Comparison of ENCODE assay signal across 10 cellular contexts in the genomic region with DNA sequence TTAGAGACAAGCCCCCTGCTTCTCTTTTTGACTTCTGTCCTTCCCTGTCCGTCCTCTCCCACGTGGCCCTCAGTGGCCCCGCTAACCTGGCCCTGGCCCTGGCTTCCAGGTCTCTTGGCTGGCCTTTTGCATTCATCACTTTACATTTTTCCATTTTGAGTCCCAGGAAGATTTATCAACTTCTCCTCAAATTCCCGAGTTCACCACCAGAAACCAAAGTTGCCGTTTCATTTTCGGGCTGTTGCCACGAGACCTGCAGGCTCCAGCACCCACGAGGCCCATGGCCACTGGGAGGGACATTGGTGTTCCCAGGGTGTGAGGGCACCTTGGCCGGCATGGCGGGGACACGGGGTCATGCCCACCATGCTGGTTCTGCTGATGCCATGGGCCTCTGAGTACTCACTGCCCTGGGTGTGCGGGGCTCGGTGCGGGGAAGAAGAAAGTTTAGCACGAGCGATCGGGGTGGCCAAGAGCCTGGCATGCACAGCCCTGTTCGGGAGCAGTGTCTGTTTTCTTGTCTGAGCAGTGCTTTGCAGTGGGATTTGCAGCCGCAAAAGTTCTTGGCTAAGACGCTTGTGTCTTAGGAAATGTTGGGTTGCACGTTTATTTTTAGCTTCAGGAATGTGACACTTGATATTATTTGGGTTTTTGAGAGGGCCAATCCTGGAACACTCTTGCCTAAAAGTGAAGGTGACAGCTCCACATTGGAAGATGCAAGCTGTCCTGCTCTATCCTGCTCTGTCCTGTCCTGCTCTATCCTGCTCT. TPM values are rescaled to one million over a fixed set of nuclear protein-coding genes. Genes with fewer than 3 reads are reported as not detected.
A peak's percentile ranks its signal among the peaks of the same experiment; 100 is the strongest.
DNase-seq lines count a peak whose midpoint lies in the region; ATAC-seq, FAIRE-seq and TF ChIP-seq lines count a peak whose summit lies in the region.
"Had no signal": no experiment of that assay in that cellular context is flagged by ENCODE, and none has a peak within 500 bp of the region (broad histone marks: within the 10 kb centered on the region; RNA-seq: fewer than 3 reads in every experiment).

No MANE protein-coding gene starts in this region.

- H3K27ac ChIP-seq in IMR-90 (ENCODE audit: insufficient read depth, low read length) (peak overlapping the region; percentile 54), esophagus (ENCODE audit: low read depth in 2 of 2, low read length in 1 of 2) (peak overlapping the region; percentile 50 to 56), kidney (ENCODE audit: low read depth in 2 of 2, low read length in 2 of 2) (peak overlapping the region; percentile 9 to 45), subcutaneous abdominal adipose tissue (ENCODE audit: low read depth, low read length) (peak overlapping the region; percentile 67)
- H3K27ac ChIP-seq: HL-60 had no signal

- FAIRE-seq in kidney (lab: Jason Lieb, UNC), result no peak
- FAIRE-seq: GM19239 had no signal

- H3K36me3 ChIP-seq in IMR-90 (ENCODE audit: control insufficient read depth, insufficient read depth, low read length), result no peaks in the 10 kb centered on the region
- no peaks in the 10 kb centered on the region for H3K36me3 ChIP-seq in esophagus (ENCODE audit: control insufficient read depth in 2 of 2, insufficient read depth in 2 of 2, low read length in 1 of 2)
- H3K36me3 ChIP-seq in kidney (ENCODE audit: control insufficient read depth in 1 of 2, insufficient read depth in 2 of 2, low read length in 2 of 2), result no peaks in the 10 kb centered on the region
- no peaks in the 10 kb centered on the region for H3K36me3 ChIP-seq in subcutaneous abdominal adipose tissue (ENCODE audit: control insufficient read depth in 5 of 5, insufficient read depth in 5 of 5, low read length in 5 of 5)

- no peak overlapping the region for H3K56ac ChIP-seq in IMR-90 (ENCODE audit: extremely low read depth, insufficient read depth, low read length)

- H2BK15ac ChIP-seq in IMR-90 (ENCODE audit: low read depth, low read length), result peak overlapping the region; percentile 68; the same call in 2 of the 3 replicates

- in situ Hi-C loops in IMR-90 (cut with MboI; ENCODE audit: low sequenced_read_pairs), result no loop called here

- no TSS peak for BruUV-seq in IMR-90 (replicated peaks; lab: Mats Ljungman, UMichigan)

- H3K27me3 ChIP-seq in IMR-90 (ENCODE audit: control insufficient read depth, insufficient read depth, low read length), result no peaks in the 10 kb centered on the region; the same call in 1 of the 2 replicates
- H3K27me3 ChIP-seq in esophagus (ENCODE audit: control insufficient read depth in 1 of 2, insufficient read depth in 2 of 2, low read length in 2 of 2), result no peaks in the 10 kb centered on the region
- no peaks in the 10 kb centered on the region for H3K27me3 ChIP-seq in subcutaneous abdominal adipose tissue (ENCODE audit: control insufficient read depth in 5 of 5, insufficient read depth in 4 of 5, low read length in 5 of 5)

- no peak overlapping the region for H3K4me3 ChIP-seq in IMR-90 (ENCODE audit: insufficient read depth, low read depth, low read length)
- no peak overlapping the region for H3K4me3 ChIP-seq in esophagus (ENCODE audit: low read depth in 1 of 2, low read length in 2 of 2)
- no peak overlapping the region for H3K4me3 ChIP-seq in kidney (ENCODE audit: low read length in 2 of 2)
- H3K4me3 ChIP-seq in subcutaneous abdominal adipose tissue (ENCODE audit: low read depth in 1 of 5, low read length in 5 of 5), result peak overlapping the region; percentile 4 to 40 (median 23)

- H2BK20ac ChIP-seq in IMR-90 (ENCODE audit: low read depth, low read length), result peak overlapping the region; percentile 88

- H3K4me1 ChIP-seq in IMR-90 (ENCODE audit: control insufficient read depth, insufficient read depth, low read length) (peaks cover 19% of the 10 kb centered on the region), esophagus (ENCODE audit: control insufficient read depth in 2 of 2, insufficient read depth in 2 of 2, low read length in 1 of 2) (peaks cover 8 to 11% of the 10 kb centered on the region in 2 donors), kidney (ENCODE audit: control insufficient read depth in 1 of 2, insufficient read depth in 1 of 2, low read depth in 1 of 2, low read length in 2 of 2) (peaks cover 8 to 16% of the 10 kb centered on the region in 2 donors), subcutaneous abdominal adipose tissue (ENCODE audit: control insufficient read depth in 5 of 5, insufficient read depth in 5 of 5, low read length in 5 of 5) (peaks cover 11 to 65% (median 55%) of the 10 kb centered on the region in 5 donors)

- peak overlapping the region; percentile 57 for H3K4me2 ChIP-seq in IMR-90 (ENCODE audit: low read depth, low read length)

- peak overlapping the region; percentile 40 for H3K9ac ChIP-seq in IMR-90 (ENCODE audit: low read depth, low read length)
- H3K9ac ChIP-seq in kidney (ENCODE audit: low read length in 2 of 2), result no peak overlapping the region
- H3K9ac ChIP-seq in subcutaneous abdominal adipose tissue (ENCODE audit: low read length in 5 of 5), result no peak overlapping the region

- TF ChIP-seq CTCF in IMR-90 (conservative IDR thresholded peaks at IDR 0.05; ENCODE audit: low read depth, low read length) (no peak), kidney (IDR thresholded peaks at IDR 0.05; ENCODE audit: borderline replicate concordance, extremely low read depth, insufficient read depth) (no peak)

- H2AK9ac ChIP-seq in IMR-90 (replicated peaks; ENCODE audit: low read depth, low read length, poor library complexity), result peak overlapping the region; percentile 66

- peaks cover 4 to 11% of the 10 kb centered on the region in 2 donors for H3K9me3 Mint-ChIP-seq in activated T-cell treated with anti-CD3 and anti-CD28 coated beads, Interleukin-2, amount 50 U/mL, for 72 hours

- H3K9me3 ChIP-seq in IMR-90 (ENCODE audit: control insufficient read depth, insufficient read depth, low read length), result peaks cover 5% of the 10 kb centered on the region; the same call in 1 of the 2 replicates
- H3K9me3 ChIP-seq in esophagus (ENCODE audit: control insufficient read depth in 2 of 2, insufficient read depth in 1 of 2, low read depth in 1 of 2, low read length in 1 of 2), result no peaks in the 10 kb centered on the region
- H3K9me3 ChIP-seq in kidney (ENCODE audit: control insufficient read depth in 1 of 2, low read length in 2 of 2), result peaks cover 0 to 2% of the 10 kb centered on the region in 2 donors
- H3K9me3 ChIP-seq in subcutaneous abdominal adipose tissue (ENCODE audit: control insufficient read depth in 5 of 5, low read length in 5 of 5), result peaks cover 0 to 10% (median 8%) of the 10 kb centered on the region in 5 donors

- dilution Hi-C loops in IMR-90 (cut with HindIII; ENCODE audit: low sequenced_read_pairs, unreplicated experiment), result no loop called here

- peak overlapping the region; percentile 81 for H4K5ac ChIP-seq in IMR-90 (ENCODE audit: low read depth, low read length)

- H3K4me1 Mint-ChIP-seq in activated T-cell treated with anti-CD3 and anti-CD28 coated beads, Interleukin-2, amount 50 U/mL, for 72 hours (ENCODE audit: low read depth), result no peaks in the 10 kb centered on the region

- no peaks in the 10 kb centered on the region for H4K20me1 ChIP-seq in IMR-90 (ENCODE audit: insufficient read depth, low read length)

- peak; percentile 73 for DNase-seq in IMR-90
- no peak for DNase-seq in kidney
- no peak for DNase-seq in activated T-cell treated with anti-CD3 and anti-CD28 coated beads, Interleukin-2, amount 50 U/mL, for 72 hours
- no peak for DNase-seq in inferior parietal cortex (ENCODE audit: extremely low spot score)

- peak overlapping the region; percentile 89 for H4K91ac ChIP-seq in IMR-90 (ENCODE audit: insufficient read depth, low read depth, low read length)

- no peak for TF ChIP-seq RAD21 in IMR-90 (IDR thresholded peaks at IDR 0.05; ENCODE audit: low read length)

- intact Hi-C loops in IMR-90 (cut with micrococcal nuclease), result no loop called here
- intact Hi-C loops in kidney (cut with DNase I), result no loop called here

- peaks cover 3 to 4% of the 10 kb centered on the region in 2 donors for H3K36me3 Mint-ChIP-seq in activated T-cell treated with anti-CD3 and anti-CD28 coated beads, Interleukin-2, amount 50 U/mL, for 72 hours (ENCODE audit: insufficient read depth in 2 of 2)

- H3K14ac ChIP-seq in IMR-90 (replicated peaks; ENCODE audit: low read depth, low read length), result peak overlapping the region; percentile 93

- H2AK5ac ChIP-seq in IMR-90 (ENCODE audit: low read depth, low read length), result peak overlapping the region; percentile 98

- CTCF ChIA-PET in IMR-90 (lab: Yijun Ruan, JAX), result no interaction called here

- peak overlapping the region; percentile 82 for H3K18ac ChIP-seq in IMR-90 (ENCODE audit: low read depth, low read length)

- H3K27me3 Mint-ChIP-seq in activated T-cell treated with anti-CD3 and anti-CD28 coated beads, Interleukin-2, amount 50 U/mL, for 72 hours (ENCODE audit: low read depth), result peaks cover 6% of the 10 kb centered on the region

- peak overlapping the region; percentile 87 for H2AFZ ChIP-seq in IMR-90 (replicated peaks; ENCODE audit: low read length, poor library complexity)

- H3K23ac ChIP-seq in IMR-90 (ENCODE audit: low read depth, low read length), result peak overlapping the region; percentile 77; the same call in 1 of the 2 replicates

- 30% methylated on average over 10 of the region's 21 CpGs; no CpG with 5 or more reads in 1 of the 2 experiments for WGBS in IMR-90 (ENCODE audit: extremely low coverage in 2 of 2, insufficient read length in 1 of 2), 2 experiments
- 56 to 64% methylated on average over 21 of the region's 21 CpGs for WGBS in esophagus, 2 donors

- no peak for TF ChIP-seq POLR2A in IMR-90 (IDR thresholded peaks at IDR 0.05; ENCODE audit: low read depth, low read length)

- peak overlapping the region; percentile 96 for H2BK120ac ChIP-seq in IMR-90 (ENCODE audit: low read depth, low read length)

- peak overlapping the region; percentile 47 to 82 for H4K8ac ChIP-seq in IMR-90 (ENCODE audit: low read depth in 2 of 2, low read length in 2 of 2)

- peak overlapping the region; percentile 57 for H2BK5ac ChIP-seq in IMR-90 (ENCODE audit: low read depth, low read length, poor library complexity, severe bottlenecking)

- H3K79me1 ChIP-seq in IMR-90 (ENCODE audit: low read depth in 1 of 2, low read length in 2 of 2), result no peaks in the 10 kb centered on the region; a peak in 1 of 4 replicates

- H3K4ac ChIP-seq in IMR-90 (ENCODE audit: low read depth, low read length), result peak overlapping the region; percentile 95

- ATAC-seq in IMR-90 (ENCODE audit: low read depth), result peak; percentile 90
- no peak for ATAC-seq in HG03039 (IDR thresholded peaks at IDR 0.05; ENCODE audit: unreplicated experiment)
- no peak for ATAC-seq in activated T-cell treated with anti-CD3 and anti-CD28 coated beads, Interleukin-2, amount 50 U/mL, for 72 hours (replicated peaks in 1 of 2)
- ATAC-seq in GM19397 (IDR thresholded peaks at IDR 0.05; ENCODE audit: unreplicated experiment), result no peak

- H3K4me3 Mint-ChIP-seq in activated T-cell treated with anti-CD3 and anti-CD28 coated beads, Interleukin-2, amount 50 U/mL, for 72 hours, result no peak overlapping the region

- POLR2A ChIA-PET in IMR-90 (lab: Charles Lee; ENCODE audit: unreplicated experiment), result no interaction called here

- peaks cover 5% of the 10 kb centered on the region; the same call in 1 of the 2 replicates for H3K9me1 ChIP-seq in IMR-90 (ENCODE audit: insufficient read depth, low read length)

- H3K27ac Mint-ChIP-seq in activated T-cell treated with anti-CD3 and anti-CD28 coated beads, Interleukin-2, amount 50 U/mL, for 72 hours, result no peak overlapping the region

RNA-seq across cellular contexts. Expression of a gene that starts 40.4 kb away (rescaled TPM):
- total RNA-seq in IMR-90 (2012; rRNA removed) (39.7 and 39.8 TPM in 2 replicates), kidney (34.9 TPM)
- polyA plus RNA-seq in IMR-90 (2012; rRNA removed) (45.5 and 47.3 TPM in 2 replicates), esophagus (1 to 10 TPM; 4.7 to 7.9 TPM), kidney (ENCODE audit: insufficient read depth, low read depth, low replicate concordance) (6.7 TPM)
- 18.2 and 29.3 TPM in 2 replicates for polyA plus RNA-seq in IMR-90 (2012; cell fraction: cytosol; rRNA removed)
- 152 and 210 TPM in 2 replicates for polyA plus RNA-seq in IMR-90 (2012; cell fraction: nucleus; rRNA removed; ENCODE audit: low replicate concordance)
- total RNA-seq in activated T-cell treated with anti-CD3 and anti-CD28 coated beads, Interleukin-2, amount 50 U/mL, for 72 hours, result 10 to 100 TPM; 41.7 to 45.3 TPM

Comparison
In these comparisons a context has a peak if more than half of its experiments do, and no peak if none do; other contexts are left out.
1. H3K4me3 ChIP-seq: peak in subcutaneous abdominal adipose tissue (5 of 5); none in IMR-90 (single experiment), esophagus (0 of 2) and kidney (0 of 2).
2. Peak in every context shown above with its lines, with median percentiles within 50 percentile points of each other: H3K27ac ChIP-seq.